ENCODE assay signal across 1 cellular context in genomic region chr2:9771101-9771449, GRCh38.
TF ChIP-seq lines count a peak whose summit lies in the region.

No MANE protein-coding gene starts in this region.

TF ChIP-seq in GM23338, 12 proteins besides CTCF, POLR2A, EP300 and RAD21 (continued from another document):
- TF ChIP-seq ZNF462 (CRISPR knock-in tag; IDR thresholded peaks at IDR 0.05) = no peak
- no peak for TF ChIP-seq POLR2AphosphoS5 (IDR thresholded peaks at IDR 0.05; ENCODE audit: low read depth)
- TF ChIP-seq STAT1 (IDR thresholded peaks at IDR 0.05; ENCODE audit: unreplicated experiment) = no peak
- TF ChIP-seq ZNF114 (CRISPR knock-in tag; IDR thresholded peaks at IDR 0.05) = no peak
- no peak for TF ChIP-seq ZNF331 (CRISPR knock-in tag; IDR thresholded peaks at IDR 0.05; ENCODE audit: low read depth)
